26 cellular contexts compared by ENCODE assay signal in the genomic region with DNA sequence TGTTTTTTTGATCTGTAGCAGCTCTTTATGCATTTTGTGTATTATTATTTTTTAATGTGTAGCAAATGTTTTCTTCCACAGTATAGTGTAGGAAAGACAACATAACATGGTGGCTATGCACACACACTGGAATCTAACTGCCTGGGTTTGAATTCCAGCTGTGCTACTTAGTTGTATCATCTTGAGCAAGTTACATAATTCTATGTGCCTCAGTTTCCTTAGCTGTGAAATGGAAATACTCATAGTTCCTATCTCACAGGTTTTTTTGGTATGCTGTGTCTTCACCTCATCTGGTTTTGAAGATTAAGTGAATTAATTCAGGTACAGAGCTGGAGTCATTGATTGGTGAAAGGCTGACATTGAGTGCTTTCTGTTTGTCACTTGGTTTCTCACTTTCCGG.
"Had no signal": no experiment of that assay in that cellular context is flagged by ENCODE, and none has a peak within 500 bp of the region (broad histone marks: within the 10 kb centered on the region; RNA-seq: fewer than 3 reads in every experiment).

No MANE protein-coding gene starts in this region.

- ATAC-seq: activated CD4-positive, alpha-beta T cell treated with anti-CD3 and anti-CD28 coated beads for 36 hours; activated T-cell treated with anti-CD3 and anti-CD28 coated beads, Interleukin-2, amount 50 U/mL, for 72 hours; esophagus mucosa; left lung; stimulated activated naive B cell treated with anti-CD40 and anti-IgM and Interleukin-4, amounts not matched to agents 10 μg/mL and 1 μg/mL and 100 μg/mL, for 72 hours; WTC11 had no signal

- H3K9me3 ChIP-seq: adrenal gland, ascending aorta, left lung, thoracic aorta, upper lobe of left lung had no signal

- H3K27ac Mint-ChIP-seq: stimulated activated naive B cell treated with anti-CD40 and anti-IgM and Interleukin-4, amounts not matched to agents 10 μg/mL and 1 μg/mL and 100 μg/mL, for 72 hours; T-helper 1 cell treated with Interleukin-12 subunit alpha and Interleukin-12 subunit beta and Interleukin-4 antibody, amounts not matched to agents 30 μg/mL and 1 μg/mL, for 36 hours; WTC11 had no signal

- H3K27me3 Mint-ChIP-seq: activated CD4-positive, alpha-beta T cell treated with anti-CD3 and anti-CD28 coated beads for 36 hours; naive B cell; stimulated activated naive B cell treated with anti-CD40 and anti-IgM and Interleukin-4, amounts not matched to agents 10 μg/mL and 1 μg/mL and 100 μg/mL, for 72 hours had no signal

- DNase-seq: activated CD4-positive, alpha-beta T cell treated with anti-CD3 and anti-CD28 coated beads for 36 hours; activated CD4-positive, alpha-beta T cell treated with anti-CD3 and anti-CD28 coated beads, Interleukin-2, amount 50 U/mL, for 48 hours; activated effector memory CD4-positive, alpha-beta T cell treated with anti-CD3 and anti-CD28 coated beads, Interleukin-2, amount 50 U/mL, for 16 hours; activated naive CD4-positive, alpha-beta T cell treated with anti-CD3 and anti-CD28 coated beads, Interleukin-2, amount 50 U/mL, for 16 hours; activated T-cell treated with anti-CD3 and anti-CD28 coated beads, Interleukin-2, amount 50 U/mL, for 72 hours; adrenal gland; central memory CD4-positive, alpha-beta T cell; dermis blood vessel endothelial cell; effector CD8-positive, alpha-beta T cell; foreskin melanocyte; kidney glomerular epithelial cell; left lung; naive B cell; occipital lobe; stimulated activated CD4-positive, alpha-beta T cell treated with anti-CD3 and anti-CD28 coated beads, Interleukin-15, amount 100 ng/mL, for 24 hours; stimulated activated CD8-positive, alpha-beta memory T cell treated with anti-CD3 and anti-CD28 coated beads, Interleukin-4, amount 100 ng/mL, for 48 hours; stimulated activated naive B cell treated with anti-CD40 and anti-IgM and Interleukin-4, amounts not matched to agents 10 μg/mL and 1 μg/mL and 100 μg/mL, for 72 hours; T1000; upper lobe of left lung had no signal

- H3K27me3 ChIP-seq: adrenal gland, ascending aorta, left lung, upper lobe of left lung had no signal

- H3K36me3 Mint-ChIP-seq: naive B cell had no signal

- H3K36me3 ChIP-seq: thoracic aorta had no signal

- H3K4me3 Mint-ChIP-seq: T-helper 1 cell treated with Interleukin-12 subunit alpha and Interleukin-12 subunit beta and Interleukin-4 antibody, amounts not matched to agents 30 μg/mL and 1 μg/mL, for 36 hours had no signal

- H3K27ac ChIP-seq: adrenal gland, skin epidermis had no signal

- H3K9me3 Mint-ChIP-seq: activated T-cell treated with anti-CD3 and anti-CD28 coated beads, Interleukin-2, amount 50 U/mL, for 72 hours; naive B cell; stimulated activated naive B cell treated with anti-CD40 and anti-IgM and Interleukin-4, amounts not matched to agents 10 μg/mL and 1 μg/mL and 100 μg/mL, for 72 hours; T-helper 1 cell treated with Interleukin-12 subunit alpha and Interleukin-12 subunit beta and Interleukin-4 antibody, amounts not matched to agents 30 μg/mL and 1 μg/mL, for 36 hours; WTC11 had no signal

- H3K4me3 ChIP-seq: lung, skin epidermis had no signal
